ENCODE assay signal across 8 cellular contexts in the genomic region with DNA sequence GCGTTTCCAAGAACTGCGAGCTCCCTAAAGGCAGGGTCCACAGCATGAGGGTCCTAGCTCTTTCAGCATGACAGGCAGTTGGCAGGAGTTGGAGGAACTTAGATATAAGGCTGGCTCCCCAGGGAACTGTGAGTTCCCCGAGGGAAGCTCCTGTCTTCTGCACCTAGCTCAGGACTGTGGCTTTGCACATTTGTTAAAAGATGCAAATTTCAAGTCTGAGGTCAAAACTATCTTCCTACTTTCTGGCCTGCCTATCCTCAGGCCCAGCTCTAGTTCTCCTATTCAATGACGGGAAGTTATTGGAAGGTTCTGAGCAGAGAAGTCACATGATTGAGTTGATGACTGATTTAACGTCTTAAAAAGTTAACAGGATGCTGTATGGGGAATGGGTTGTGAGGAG. TPM values are rescaled to one million over a fixed set of nuclear protein-coding genes. Genes with fewer than 3 reads are reported as not detected.
DNase-seq lines count a peak whose midpoint lies in the region; ATAC-seq, FAIRE-seq and TF ChIP-seq lines count a peak whose summit lies in the region.

No MANE protein-coding gene starts in this region.

- peak; percentile 61 for ATAC-seq in HG02981 (IDR thresholded peaks at IDR 0.05; ENCODE audit: unreplicated experiment)
- ATAC-seq in stimulated activated memory B cell treated with anti-CD40 and anti-IgM and Interleukin-4, amounts not matched to agents 10 μg/mL and 1 μg/mL and 100 μg/mL, for 72 hours: peak; percentile 81

- no peaks in the 10 kb centered on the region for H4K20me1 ChIP-seq in OCI-LY7 (ENCODE audit: insufficient read depth, low read length)

- H3K9me3 ChIP-seq in OCI-LY7 (ENCODE audit: low read length): no peaks in the 10 kb centered on the region

- no peaks in the 10 kb centered on the region for H3K9me3 Mint-ChIP-seq in stimulated activated memory B cell treated with anti-CD40 and anti-IgM and Interleukin-4, amounts not matched to agents 10 μg/mL and 1 μg/mL and 100 μg/mL, for 72 hours

- intact Hi-C loops in OCI-LY7 (cut with micrococcal nuclease; ENCODE audit: unreplicated experiment): no loop called here

- CTCF ChIA-PET in OCI-LY7 (lab: Charles Lee; ENCODE audit: unreplicated experiment): interaction anchor here (1.0 kb wide), 2 partner anchors 16 to 50 kb away, joined by 3 read pairs; no protein-coding TSS in a partner anchor

- H3K36me3 Mint-ChIP-seq in stimulated activated memory B cell treated with anti-CD40 and anti-IgM and Interleukin-4, amounts not matched to agents 10 μg/mL and 1 μg/mL and 100 μg/mL, for 72 hours: peaks cover 29% of the 10 kb centered on the region

- TF ChIP-seq CTCF in OCI-LY7 (conservative IDR thresholded peaks at IDR 0.05; ENCODE audit: low read length): no peak

- H3K27ac ChIP-seq in OCI-LY7 (ENCODE audit: low read depth, low read length, poor library complexity, severe bottlenecking): no peak overlapping the region

- POLR2A ChIA-PET in OCI-LY7 (lab: Charles Lee): interaction anchor here (0.5 to 1.1 kb wide), 2 partner anchors 39 to 176 kb away, joined by 3 to 4 read pairs; no protein-coding TSS in a partner anchor

- TF ChIP-seq POLR2A in H54 (IDR thresholded peaks at IDR 0.05; ENCODE audit: low read depth, low read length): no peak

- H3K4me3 Mint-ChIP-seq in stimulated activated memory B cell treated with anti-CD40 and anti-IgM and Interleukin-4, amounts not matched to agents 10 μg/mL and 1 μg/mL and 100 μg/mL, for 72 hours: no peak overlapping the region

- no peak overlapping the region for H3K4me3 ChIP-seq in OCI-LY7 (ENCODE audit: low read depth, low read length, poor library complexity, severe bottlenecking)

- H3K27ac Mint-ChIP-seq in stimulated activated memory B cell treated with anti-CD40 and anti-IgM and Interleukin-4, amounts not matched to agents 10 μg/mL and 1 μg/mL and 100 μg/mL, for 72 hours: no peak overlapping the region

- peak; percentile 86 for FAIRE-seq in GM19239 (lab: Jason Lieb, UNC)
- FAIRE-seq in H54 (lab: Jason Lieb, UNC): no peak

- DNase-seq in GM19239 (ENCODE audit: insufficient read length, low spot score): no peak
- DNase-seq in OCI-LY7 (ENCODE audit: low spot score): peak; percentile 49
- DNase-seq in NCI-H1048 (lab: John Stamatoyannopoulos, UW): no peak
- no peak for DNase-seq in NCI-H345 (lab: John Stamatoyannopoulos, UW)
- DNase-seq in H54 (ENCODE audit: insufficient read length, low spot score): no peak
- DNase-seq in activated naive CD4-positive, alpha-beta T cell treated with anti-CD3 and anti-CD28 coated beads, Interleukin-2, amount 50 U/mL, for 16 hours: no peak

- H3K4me2 ChIP-seq in OCI-LY7 (ENCODE audit: low read length): peak overlapping the region; percentile 36

- no peaks in the 10 kb centered on the region for H3K27me3 Mint-ChIP-seq in stimulated activated memory B cell treated with anti-CD40 and anti-IgM and Interleukin-4, amounts not matched to agents 10 μg/mL and 1 μg/mL and 100 μg/mL, for 72 hours

- H3K36me3 ChIP-seq in OCI-LY7 (ENCODE audit: insufficient read depth, low read length): 0 out of 2 replicates have a peak, but pooled peaks cover under 1% of the 10 kb centered on the region

- no TSS peak for BruUV-seq in OCI-LY7 (replicated peaks; lab: Mats Ljungman, UMichigan)

- no peak overlapping the region for H2AFZ ChIP-seq in OCI-LY7 (ENCODE audit: low read length)

- no peaks in the 10 kb centered on the region for H3K79me2 ChIP-seq in OCI-LY7 (ENCODE audit: insufficient read depth, low read depth, low read length)

- H3K4me1 ChIP-seq in OCI-LY7 (ENCODE audit: insufficient read depth, low read length, poor library complexity, severe bottlenecking): peaks cover 18% of the 10 kb centered on the region

- peaks cover 30% of the 10 kb centered on the region for H3K4me1 Mint-ChIP-seq in stimulated activated memory B cell treated with anti-CD40 and anti-IgM and Interleukin-4, amounts not matched to agents 10 μg/mL and 1 μg/mL and 100 μg/mL, for 72 hours

- H3K9me2 ChIP-seq in OCI-LY7 (ENCODE audit: insufficient read depth, low read length): no peaks in the 10 kb centered on the region

RNA-seq across cellular contexts. Expression of a gene that starts 11.7 kb away (rescaled TPM):
- total RNA-seq in OCI-LY7 (2014; rRNA removed; shearing (Covaris generic)): 1.5 and 3.2 TPM in 2 replicates
- total RNA-seq in OCI-LY7 (2022): 1.8 and 2.4 TPM in 2 replicates

RNA-seq across cellular contexts. Expression of a gene that starts 37.9 kb away (rescaled TPM):
- 82.7 and 145 TPM in 2 replicates for total RNA-seq in OCI-LY7 (2014; rRNA removed; shearing (Covaris generic))
- total RNA-seq in OCI-LY7 (2022): 358 and 389 TPM in 2 replicates
